25 cellular contexts compared by ENCODE assay signal in genomic region chr7:7369134-7369533, GRCh38.
DNase-seq lines count a peak whose midpoint lies in the region; ATAC-seq and TF ChIP-seq lines count a peak whose summit lies in the region.
"Had no signal": no experiment of that assay in that cellular context is flagged by ENCODE, and none has a peak within 500 bp of the region (broad histone marks: within the 10 kb centered on the region; RNA-seq: fewer than 3 reads in every experiment).

No MANE protein-coding gene starts in this region.

- peak; percentile 60 for ATAC-seq in activated CD4-positive, alpha-beta T cell treated with anti-CD3 and anti-CD28 coated beads for 36 hours
- ATAC-seq in activated T-helper 17 cell treated with anti-CD3 and anti-CD28 coated beads, Interleukin-2, amount 50 U/mL, for 72 hours (replicated peaks) = peak; percentile 65
- ATAC-seq in foreskin keratinocyte (peak; percentile 80), GM18505 (IDR thresholded peaks at IDR 0.05; ENCODE audit: unreplicated experiment) (no peak)

- CTCF ChIA-PET in activated CD4-positive, alpha-beta T cell treated with anti-CD3 and anti-CD28 coated beads for 36 hours (lab: Charles Lee) = interaction anchor here (0.6 kb wide), 1 partner anchor 31 kb away, joined by 3 read pairs; no protein-coding TSS in a partner anchor
- CTCF ChIA-PET in activated CD4-positive, alpha-beta T cell treated with anti-CD3 and anti-CD28 coated beads, Interleukin-2, amount 10 ng/mL, durations not matched to agents 7 days and 5 days (lab: Charles Lee) = interaction anchor here (1.6 kb wide), 1 partner anchor 10 kb away, joined by 3 read pairs; no protein-coding TSS in a partner anchor

- no peaks in the 10 kb centered on the region for H3K4me1 ChIP-seq in foreskin keratinocyte

- H3K27me3 ChIP-seq in foreskin keratinocyte = no peaks in the 10 kb centered on the region
- H3K27me3 ChIP-seq: BE2C had no signal

- DNase-seq in activated CD4-positive, alpha-beta T cell treated with anti-CD3 and anti-CD28 coated beads for 36 hours = peak; percentile 14
- DNase-seq in activated CD4-positive, alpha-beta T cell treated with anti-CD3 and anti-CD28 coated beads, Interleukin-2, amount 10 ng/mL, durations not matched to agents 7 days and 5 days = no peak
- peak in 1 of 2 donors; percentile 38 for DNase-seq in foreskin keratinocyte
- no peak for DNase-seq in chondrocyte (ENCODE audit: low spot score)
- no peak for DNase-seq in stimulated activated CD4-positive, alpha-beta T cell treated with anti-CD3 and anti-CD28 coated beads, Interleukin-2, amount 100 ng/mL, for 24 hours
- DNase-seq: ACHN; BE2C; CD8-positive, alpha-beta memory T cell; DMS 273 treated with DMSO at 0.1 percent for 48 hours; DMS79; EL; GF-D8; HCEC 1CT; IMR-90; KG1; MM.1S; NCI-H2029; NCI-H446 treated with DMSO at 0.1 percent for 48 hours; NCI-H526; RPMI8226; SHP77 had no signal

- H3K27ac Mint-ChIP-seq in activated CD4-positive, alpha-beta T cell treated with anti-CD3 and anti-CD28 coated beads for 36 hours = no peak overlapping the region
- no peak overlapping the region for H3K27ac Mint-ChIP-seq in activated CD4-positive, alpha-beta T cell treated with anti-CD3 and anti-CD28 coated beads, Interleukin-2, amount 10 ng/mL, durations not matched to agents 7 days and 5 days
- H3K27ac Mint-ChIP-seq in activated T-helper 17 cell treated with anti-CD3 and anti-CD28 coated beads, Interleukin-2, amount 50 U/mL, for 72 hours = no peak overlapping the region
- H3K27ac Mint-ChIP-seq in chondrocyte (ENCODE audit: unreplicated experiment) = no peak overlapping the region
- H3K27ac Mint-ChIP-seq: CD14-positive monocyte; CD8-positive, alpha-beta memory T cell had no signal

- no peak for TF ChIP-seq POLR2A in GM18505 (IDR thresholded peaks at IDR 0.05; ENCODE audit: borderline replicate concordance, extremely low read depth, insufficient read depth, insufficient read length)

- H3K36me3 Mint-ChIP-seq in activated CD4-positive, alpha-beta T cell treated with anti-CD3 and anti-CD28 coated beads for 36 hours (ENCODE audit: low read depth) = no peaks in the 10 kb centered on the region
- H3K36me3 Mint-ChIP-seq in activated CD4-positive, alpha-beta T cell treated with anti-CD3 and anti-CD28 coated beads, Interleukin-2, amount 10 ng/mL, durations not matched to agents 7 days and 5 days (ENCODE audit: low read depth) = no peaks in the 10 kb centered on the region
- H3K36me3 Mint-ChIP-seq in activated T-helper 17 cell treated with anti-CD3 and anti-CD28 coated beads, Interleukin-2, amount 50 U/mL, for 72 hours (ENCODE audit: low read depth) = no peaks in the 10 kb centered on the region
- peaks cover 2% of the 10 kb centered on the region for H3K36me3 Mint-ChIP-seq in chondrocyte (ENCODE audit: low read depth)
- H3K36me3 Mint-ChIP-seq: CD14-positive monocyte; CD8-positive, alpha-beta memory T cell had no signal

- H3K27me3 Mint-ChIP-seq in activated CD4-positive, alpha-beta T cell treated with anti-CD3 and anti-CD28 coated beads for 36 hours = no peaks in the 10 kb centered on the region
- H3K27me3 Mint-ChIP-seq in activated CD4-positive, alpha-beta T cell treated with anti-CD3 and anti-CD28 coated beads, Interleukin-2, amount 10 ng/mL, durations not matched to agents 7 days and 5 days = peaks cover 1% of the 10 kb centered on the region
- H3K27me3 Mint-ChIP-seq in activated T-helper 17 cell treated with anti-CD3 and anti-CD28 coated beads, Interleukin-2, amount 50 U/mL, for 72 hours = peaks cover 7% of the 10 kb centered on the region
- H3K27me3 Mint-ChIP-seq in chondrocyte (ENCODE audit: low read depth) = peaks cover 5% of the 10 kb centered on the region

- no peaks in the 10 kb centered on the region for H3K4me1 Mint-ChIP-seq in activated CD4-positive, alpha-beta T cell treated with anti-CD3 and anti-CD28 coated beads for 36 hours
- H3K4me1 Mint-ChIP-seq in activated CD4-positive, alpha-beta T cell treated with anti-CD3 and anti-CD28 coated beads, Interleukin-2, amount 10 ng/mL, durations not matched to agents 7 days and 5 days = no peaks in the 10 kb centered on the region
- H3K4me1 Mint-ChIP-seq in activated T-helper 17 cell treated with anti-CD3 and anti-CD28 coated beads, Interleukin-2, amount 50 U/mL, for 72 hours = no peaks in the 10 kb centered on the region
- no peaks in the 10 kb centered on the region for H3K4me1 Mint-ChIP-seq in chondrocyte (ENCODE audit: low read depth)
- H3K4me1 Mint-ChIP-seq: CD14-positive monocyte; CD8-positive, alpha-beta memory T cell had no signal

- POLR2A ChIA-PET in activated CD4-positive, alpha-beta T cell treated with anti-CD3 and anti-CD28 coated beads for 36 hours (lab: Charles Lee) = no interaction called here
- POLR2A ChIA-PET in activated CD4-positive, alpha-beta T cell treated with anti-CD3 and anti-CD28 coated beads, Interleukin-2, amount 10 ng/mL, durations not matched to agents 7 days and 5 days (lab: Charles Lee) = no interaction called here

- no peak overlapping the region for H3K27ac ChIP-seq in foreskin keratinocyte
- H3K27ac ChIP-seq: 22Rv1 had no signal

- intact Hi-C loops in activated CD4-positive, alpha-beta T cell treated with anti-CD3 and anti-CD28 coated beads for 36 hours (cut with DNase I, micrococcal nuclease) = no loop called here

- no peaks in the 10 kb centered on the region for H3K9me3 Mint-ChIP-seq in activated CD4-positive, alpha-beta T cell treated with anti-CD3 and anti-CD28 coated beads for 36 hours (ENCODE audit: low read depth)
- no peaks in the 10 kb centered on the region for H3K9me3 Mint-ChIP-seq in activated CD4-positive, alpha-beta T cell treated with anti-CD3 and anti-CD28 coated beads, Interleukin-2, amount 10 ng/mL, durations not matched to agents 7 days and 5 days
- H3K9me3 Mint-ChIP-seq in activated T-helper 17 cell treated with anti-CD3 and anti-CD28 coated beads, Interleukin-2, amount 50 U/mL, for 72 hours = no peaks in the 10 kb centered on the region
- peaks cover 3% of the 10 kb centered on the region for H3K9me3 Mint-ChIP-seq in chondrocyte (ENCODE audit: low read depth)
- H3K9me3 Mint-ChIP-seq: CD8-positive, alpha-beta memory T cell had no signal

- H3K4me3 Mint-ChIP-seq in activated CD4-positive, alpha-beta T cell treated with anti-CD3 and anti-CD28 coated beads for 36 hours = no peak overlapping the region
- H3K4me3 Mint-ChIP-seq in activated CD4-positive, alpha-beta T cell treated with anti-CD3 and anti-CD28 coated beads, Interleukin-2, amount 10 ng/mL, durations not matched to agents 7 days and 5 days = no peak overlapping the region
- no peak overlapping the region for H3K4me3 Mint-ChIP-seq in activated T-helper 17 cell treated with anti-CD3 and anti-CD28 coated beads, Interleukin-2, amount 50 U/mL, for 72 hours
- H3K4me3 Mint-ChIP-seq in chondrocyte (ENCODE audit: unreplicated experiment) = no peak overlapping the region
- H3K4me3 Mint-ChIP-seq: CD14-positive monocyte; CD8-positive, alpha-beta memory T cell had no signal

- no peak for TF ChIP-seq CTCF in foreskin keratinocyte (conservative IDR thresholded peaks at IDR 0.05)
- no peak for TF ChIP-seq CTCF in chondrocyte (IDR thresholded peaks at IDR 0.05)
